ENCODE assay signal across 13 cellular contexts in genomic region chr7:130476287-130477001, GRCh38. TPM values are rescaled to one million over a fixed set of nuclear protein-coding genes. Genes with fewer than 3 reads are reported as not detected.
DNase-seq lines count a peak whose midpoint lies in the region; ATAC-seq lines count a peak whose summit lies in the region.
"Had no signal": no experiment of that assay in that cellular context is flagged by ENCODE, and none has a peak within 500 bp of the region (broad histone marks: within the 10 kb centered on the region; RNA-seq: fewer than 3 reads in every experiment).

No MANE protein-coding gene starts in this region.

- H3K27me3 Mint-ChIP-seq in dendritic cell treated with granulocyte-macrophage colony-stimulating factor and Interleukin-4, amounts not matched to agents 40 ng/mL and 50 ng/mL, for 4 days: no peaks in the 10 kb centered on the region

- 71% methylated on average over 9 of the region's 9 CpGs for WGBS in right cardiac atrium

- no peaks in the 10 kb centered on the region for H3K27me3 ChIP-seq in right cardiac atrium (ENCODE audit: control insufficient read depth, insufficient read depth)
- H3K27me3 ChIP-seq: ovary had no signal

- intact Hi-C loops in dendritic cell treated with granulocyte-macrophage colony-stimulating factor and Interleukin-4, amounts not matched to agents 40 ng/mL and 50 ng/mL, for 4 days (cut with micrococcal nuclease): no loop called here
- intact Hi-C loops in right cardiac atrium (cut with DNase I): no loop called here

- H3K4me3 ChIP-seq in right cardiac atrium (ENCODE audit: low read length): no peak overlapping the region
- H3K4me3 ChIP-seq: ovary had no signal

- no peak overlapping the region for H3K27ac ChIP-seq in right cardiac atrium (ENCODE audit: low read length)
- H3K27ac ChIP-seq: epithelial cell of prostate, ovary, RWPE1 had no signal

- no peak overlapping the region for H3K4me3 Mint-ChIP-seq in dendritic cell treated with granulocyte-macrophage colony-stimulating factor and Interleukin-4, amounts not matched to agents 40 ng/mL and 50 ng/mL, for 4 days

- ATAC-seq in GM18519 (IDR thresholded peaks at IDR 0.05; ENCODE audit: low FRiP score, unreplicated experiment) (peak; percentile 90), GM21423 (IDR thresholded peaks at IDR 0.05; ENCODE audit: unreplicated experiment) (peak; percentile 80), HG03354 (IDR thresholded peaks at IDR 0.05; ENCODE audit: poor library complexity, severe bottlenecking, unreplicated experiment) (peak; percentile 81), right cardiac atrium (no peak)

- H3K9me3 ChIP-seq in right cardiac atrium (ENCODE audit: control insufficient read depth, low read length): no peaks in the 10 kb centered on the region
- H3K9me3 ChIP-seq: ovary had no signal

- H3K4me1 ChIP-seq in right cardiac atrium (ENCODE audit: control insufficient read depth, insufficient read depth, low read length): no peaks in the 10 kb centered on the region

- H3K4me1 Mint-ChIP-seq in dendritic cell treated with granulocyte-macrophage colony-stimulating factor and Interleukin-4, amounts not matched to agents 40 ng/mL and 50 ng/mL, for 4 days (ENCODE audit: low read depth): peaks cover 46% of the 10 kb centered on the region

- no peak for DNase-seq in DMS 273 treated with DMSO at 0.1 percent for 48 hours (lab: John Stamatoyannopoulos, UW)
- no peak for DNase-seq in NCI-H510A (lab: John Stamatoyannopoulos, UW)
- no peak for DNase-seq in stimulated activated CD4-positive, alpha-beta T cell treated with anti-CD3 and anti-CD28 coated beads, Interleukin-4, amount 100 ng/mL, for 24 hours
- DNase-seq in right cardiac atrium: no peak
- DNase-seq: activated CD4-positive, CD25-positive, alpha-beta regulatory T cell; NCI-H1105 treated with DMSO at 0.1 percent for 48 hours; ovary had no signal

- no peaks in the 10 kb centered on the region for H3K9me3 Mint-ChIP-seq in dendritic cell treated with granulocyte-macrophage colony-stimulating factor and Interleukin-4, amounts not matched to agents 40 ng/mL and 50 ng/mL, for 4 days

- no peaks in the 10 kb centered on the region for H3K36me3 Mint-ChIP-seq in dendritic cell treated with granulocyte-macrophage colony-stimulating factor and Interleukin-4, amounts not matched to agents 40 ng/mL and 50 ng/mL, for 4 days (ENCODE audit: low read depth)

- H3K27ac Mint-ChIP-seq in dendritic cell treated with granulocyte-macrophage colony-stimulating factor and Interleukin-4, amounts not matched to agents 40 ng/mL and 50 ng/mL, for 4 days: peak overlapping the region; percentile 51

RNA-seq across cellular contexts. Expression of gene MEST, which starts 15.4 kb away (rescaled TPM):
- total RNA-seq in right cardiac atrium: 10 to 100 TPM; 16.2 to 29.7 (median 20.3) TPM
- 8.2 TPM for polyA plus RNA-seq in right cardiac atrium

RNA-seq across cellular contexts. Expression of gene CEP41, which starts 35.6 kb away (rescaled TPM):
- total RNA-seq in right cardiac atrium: 1 to 10 TPM; 5.6 to 7.5 (median 6.3) TPM
- 3.0 TPM for polyA plus RNA-seq in right cardiac atrium

Comparison
In these comparisons a context has a peak if more than half of its experiments do, and no peak if none do; other contexts are left out.
1. ATAC-seq: peak in GM18519 (single experiment), GM21423 (single experiment) and HG03354 (single experiment); none in right cardiac atrium (0 of 2).